Comparison of ENCODE assay signal across 8 cellular contexts in the genomic region with DNA sequence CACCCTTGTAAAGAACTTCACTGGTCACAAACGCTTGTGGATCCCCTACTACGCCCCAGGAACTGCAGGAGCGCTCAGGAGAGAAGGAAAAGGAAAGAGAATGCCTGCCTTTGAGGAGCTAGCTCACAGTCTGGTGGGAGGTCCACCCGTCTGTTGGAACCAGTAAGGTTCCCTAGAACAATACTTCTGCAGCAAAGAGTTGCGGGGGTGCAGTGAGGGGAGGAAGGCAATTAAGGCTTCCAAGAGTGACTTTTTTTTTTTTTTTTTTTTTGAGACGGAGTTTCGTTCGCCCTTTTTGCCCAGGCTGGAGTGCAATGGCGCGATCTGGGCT. TPM values are rescaled to one million over a fixed set of nuclear protein-coding genes. Genes with fewer than 3 reads are reported as not detected.
A peak's percentile ranks its signal among the peaks of the same experiment; 100 is the strongest.
DNase-seq lines count a peak whose midpoint lies in the region; ATAC-seq, FAIRE-seq and TF ChIP-seq lines count a peak whose summit lies in the region.

No MANE protein-coding gene starts in this region.

- H3K4me3 ChIP-seq in CD8-positive, alpha-beta memory T cell (ENCODE audit: low read length) = peak overlapping the region; percentile 64
- peak overlapping the region; percentile 64 for H3K4me3 ChIP-seq in MG63
- H3K4me3 ChIP-seq in H1 (ENCODE audit: extremely low read depth in 1 of 4, insufficient read depth in 2 of 4, low read depth in 3 of 4, low read length in 4 of 4) = peak overlapping the region; percentile 67 to 84 (median 72)

- H2BK12ac ChIP-seq in H1 (ENCODE audit: low read depth, low read length) = no peak overlapping the region

- H3K23me2 ChIP-seq in H1 (ENCODE audit: low read depth, low read length) = peaks cover 3% of the 10 kb centered on the region; the same call in 1 of the 2 replicates

- CTCF ChIA-PET in CD8-positive, alpha-beta memory T cell (lab: Charles Lee) = interaction anchor here (1.2 kb wide), 1 partner anchor 171 kb away, joined by 3 read pairs; no protein-coding TSS in a partner anchor
- CTCF ChIA-PET in H1 (lab: Charles Lee; ENCODE audit: partially characterized antibody) = no interaction called here

- H2AFZ ChIP-seq in H1 (ENCODE audit: low read length) = no peak overlapping the region

- peaks cover 9 to 25% (median 22%) of the 10 kb centered on the region in 3 donors for H3K4me1 Mint-ChIP-seq in CD8-positive, alpha-beta memory T cell
- H3K4me1 Mint-ChIP-seq in naive thymus-derived CD8-positive, alpha-beta T cell = peaks cover 10 to 23% (median 18%) of the 10 kb centered on the region in 4 donors

- no peaks in the 10 kb centered on the region for H3K27me3 ChIP-seq in CD8-positive, alpha-beta memory T cell (ENCODE audit: insufficient read depth, low read length, poor library complexity, severe bottlenecking)
- H3K27me3 ChIP-seq in MG63 = no peaks in the 10 kb centered on the region
- H3K27me3 ChIP-seq in H1 (replicated peaks in 1 of 4; ENCODE audit: control insufficient read depth in 3 of 4, extremely low read depth in 1 of 4, insufficient read depth in 3 of 4, low read length in 3 of 4) = no peaks in the 10 kb centered on the region

- H3K27me3 Mint-ChIP-seq in CD8-positive, alpha-beta memory T cell = peaks cover 0 to 18% of the 10 kb centered on the region in 2 donors
- H3K27me3 Mint-ChIP-seq in naive thymus-derived CD8-positive, alpha-beta T cell = no peaks in the 10 kb centered on the region

- H2BK20ac ChIP-seq in H1 (ENCODE audit: low read length) = no peak overlapping the region

- POLR2A ChIA-PET in CD8-positive, alpha-beta memory T cell (lab: Charles Lee) = no interaction called here
- POLR2A ChIA-PET in H1 (lab: Charles Lee; ENCODE audit: partially characterized antibody) = interaction anchor here (0.9 to 2.3 kb wide), 5 partner anchors 16 to 73 kb away, joined by 3 to 6 read pairs (median 4); no protein-coding TSS in a partner anchor
- POLR2A ChIA-PET in naive thymus-derived CD8-positive, alpha-beta T cell (lab: Charles Lee) = interaction anchor here (0.6 to 1.1 kb wide), 5 partner anchors 73 to 1038 kb away, joined by 3 to 6 read pairs (median 4); a partner anchor contains a TSS

- H3K79me2 ChIP-seq in H1 (ENCODE audit: control insufficient read depth in 1 of 2, insufficient read depth in 2 of 2, low read length in 2 of 2) = peaks cover 0 to 14% of the 10 kb centered on the region in 2 experiments; a peak in 1 of 4 replicates

- peak overlapping the region; percentile 52 to 83 for H3K4me2 ChIP-seq in H1 (ENCODE audit: insufficient read depth in 1 of 2, low read depth in 2 of 2, low read length in 2 of 2)

- 5% methylated on average over 4 of the region's 10 CpGs; no CpG with 5 or more reads in 1 of the 2 experiments for WGBS in H1 (ENCODE audit: extremely low coverage in 1 of 2, insufficient coverage in 1 of 2, insufficient read length in 1 of 2, insufficient replicate concordance in 2 of 2, low coverage in 1 of 2, low lambda C conversion rate in 2 of 2, missing lambda C conversion rate in 1 of 2), 2 experiments

- H3K14ac ChIP-seq in H1 (ENCODE audit: insufficient read length) = no peak overlapping the region

- H3K18ac ChIP-seq in H1 (ENCODE audit: extremely low read depth, low read length) = peak overlapping the region; percentile 32

- H3K4ac ChIP-seq in H1 (replicated peaks; ENCODE audit: insufficient read length, low read depth, low read length) = no peak overlapping the region

- in situ Hi-C loops in KBM-7 (cut with MboI; ENCODE audit: low pct_unique_long_range_greater_than_20kb, low sequenced_read_pairs) = no loop called here

- H4K8ac ChIP-seq in H1 (ENCODE audit: extremely low read depth, insufficient read depth, low read length) = no peak overlapping the region

- TF ChIP-seq POLR2A in H1 (IDR thresholded peaks at IDR 0.05; ENCODE audit: control extremely low read depth in 1 of 2, low read depth in 2 of 2, low read length in 2 of 2) = no peak

- H3K27ac ChIP-seq in CD8-positive, alpha-beta memory T cell (ENCODE audit: low read depth, low read length) = peak overlapping the region; percentile 57
- H3K27ac ChIP-seq in H1 (ENCODE audit: low read depth, low read length) = peak overlapping the region; percentile 82

- no peak overlapping the region for H3K23ac ChIP-seq in H1 (ENCODE audit: insufficient read length)

- no peak for TF ChIP-seq CTCF in H1 (IDR thresholded peaks at IDR 0.05; ENCODE audit: control extremely low read depth in 1 of 3, insufficient read depth in 1 of 3, low read depth in 1 of 3, low read length in 3 of 3)

- no peak for TF ChIP-seq RAD21 in H1 (IDR thresholded peaks at IDR 0.05 in 1 of 2, conservative IDR thresholded peaks at IDR 0.05 in 1 of 2; ENCODE audit: low read depth in 2 of 2, low read length in 2 of 2)

- peaks cover 0 to 7% (median under 1%) of the 10 kb centered on the region in 3 donors for H3K36me3 Mint-ChIP-seq in CD8-positive, alpha-beta memory T cell
- peaks cover 0 to under 1% (median 0%) of the 10 kb centered on the region in 3 donors for H3K36me3 Mint-ChIP-seq in naive thymus-derived CD8-positive, alpha-beta T cell

- H3K56ac ChIP-seq in H1 (replicated peaks; ENCODE audit: insufficient read length, low read depth, low read length) = no peak overlapping the region

- H2BK5ac ChIP-seq in H1 (ENCODE audit: low read depth, low read length) = peak overlapping the region; percentile 16; the same call in 1 of the 2 replicates

- H2AK5ac ChIP-seq in H1 (ENCODE audit: low read depth, low read length) = no peak overlapping the region

- H2BK120ac ChIP-seq in H1 (replicated peaks; ENCODE audit: low read depth, low read length) = no peak overlapping the region

- FAIRE-seq in H1 (lab: Jason Lieb, UNC) = no peak

- H3K9me3 ChIP-seq in CD8-positive, alpha-beta memory T cell (ENCODE audit: low read length) = no peaks in the 10 kb centered on the region
- H3K9me3 ChIP-seq in MG63 = no peaks in the 10 kb centered on the region
- no peaks in the 10 kb centered on the region for H3K9me3 ChIP-seq in H1 (ENCODE audit: insufficient read depth in 2 of 2, low read depth in 1 of 2, low read length in 1 of 2)

- no peak overlapping the region for H4K91ac ChIP-seq in H1 (replicated peaks; ENCODE audit: insufficient read length, low read length)

- peak overlapping the region in 3 of 4 experiments; percentile 71 to 87 (median 82); a peak in 5 of 7 replicates for H3K9ac ChIP-seq in H1 (replicated peaks in 1 of 4; ENCODE audit: extremely low read depth in 1 of 4, low read depth in 3 of 4, low read length in 3 of 4)

- no peaks in the 10 kb centered on the region for H3K9me3 Mint-ChIP-seq in CD8-positive, alpha-beta memory T cell
- no peaks in the 10 kb centered on the region for H3K9me3 Mint-ChIP-seq in naive thymus-derived CD8-positive, alpha-beta T cell

- H4K5ac ChIP-seq in H1 (ENCODE audit: insufficient read length, low read depth, low read length) = peak overlapping the region; percentile 55

- no peaks in the 10 kb centered on the region for H4K20me1 ChIP-seq in H1 (replicated peaks in 1 of 2; ENCODE audit: control insufficient read depth in 1 of 2, insufficient read depth in 2 of 2, low read length in 2 of 2)

- H3K4me3 Mint-ChIP-seq in CD8-positive, alpha-beta memory T cell = peak overlapping the region; percentile 83 to 95 (median 87)
- peak overlapping the region; percentile 83 to 93 (median 90) for H3K4me3 Mint-ChIP-seq in naive thymus-derived CD8-positive, alpha-beta T cell

- no peaks in the 10 kb centered on the region for H3K36me3 ChIP-seq in CD8-positive, alpha-beta memory T cell (ENCODE audit: insufficient read depth, low read length)
- no peaks in the 10 kb centered on the region; the same call in 1 of the 2 replicates for H3K36me3 ChIP-seq in MG63
- peaks cover 0 to 5% (median 2%) of the 10 kb centered on the region in 4 experiments; a peak in 2 of 8 replicates for H3K36me3 ChIP-seq in H1 (ENCODE audit: control insufficient read depth in 2 of 4, insufficient read depth in 4 of 4, low read length in 3 of 4)

- no peak for TF ChIP-seq EP300 in H1 (IDR thresholded peaks at IDR 0.05; ENCODE audit: borderline replicate concordance in 1 of 2, low read depth in 2 of 2, low read length in 2 of 2)

- no peaks in the 10 kb centered on the region for H3K4me1 ChIP-seq in CD8-positive, alpha-beta memory T cell (ENCODE audit: insufficient read depth, low read length)
- H3K4me1 ChIP-seq in H1 (replicated peaks in 1 of 4; ENCODE audit: control insufficient read depth in 3 of 4, insufficient read depth in 4 of 4, low read length in 3 of 4) = peaks cover 0 to 2% (median 0%) of the 10 kb centered on the region in 4 experiments; a peak in 2 of 7 replicates

- peak overlapping the region; percentile 42 to 94 (median 81) for H3K27ac Mint-ChIP-seq in CD8-positive, alpha-beta memory T cell
- H3K27ac Mint-ChIP-seq in naive thymus-derived CD8-positive, alpha-beta T cell = peak overlapping the region; percentile 69 to 94 (median 92)

- H3K79me1 ChIP-seq in H1 (ENCODE audit: low read depth, low read length) = no peaks in the 10 kb centered on the region

- DNase-seq in CD8-positive, alpha-beta memory T cell = no peak
- DNase-seq in MG63 (no peak), H1 (ENCODE audit: low read depth in 1 of 2, low spot score in 2 of 2) (no peak), NCI-H446 (lab: John Stamatoyannopoulos, UW) (no peak), KBM-7 (no peak)
- no peak for DNase-seq in naive thymus-derived CD8-positive, alpha-beta T cell
- DNase-seq in stimulated activated CD4-positive, alpha-beta T cell treated with anti-CD3 and anti-CD28 coated beads, Interleukin-2, amount 100 ng/mL, for 24 hours = no peak

- ATAC-seq in GM21447 (IDR thresholded peaks at IDR 0.05; ENCODE audit: unreplicated experiment) = peak; percentile 21
- peak; percentile 49 to 53 for ATAC-seq in naive thymus-derived CD8-positive, alpha-beta T cell

- H2BK15ac ChIP-seq in H1 (ENCODE audit: low read length) = no peak overlapping the region

RNA-seq across cellular contexts. Expression of a gene that starts 0.3 kb away (rescaled TPM):
- 1 to 10 TPM; 5.2 to 5.7 TPM for total RNA-seq in CD8-positive, alpha-beta memory T cell
- polyA plus RNA-seq in CD8-positive, alpha-beta memory T cell = 3.1 TPM
- 9.2 and 13.2 TPM in 2 replicates for total RNA-seq in MG63 (2014; rRNA removed; shearing (Covaris generic); ENCODE audit: low replicate concordance)
- 32.7 and 34.0 TPM in 2 replicates for total RNA-seq in H1 (2021; fragmentation: NEBNext Ultra II Directional; extraction: Animal tissue kit (Norgen Biotek cat#: 25700))
- polyA plus RNA-seq in H1 (2011; rRNA removed) = 11.4 and 17.1 TPM in 2 replicates
- 16.1 TPM for polyA plus RNA-seq in H1 (2011; cell fraction: cytosol; rRNA removed)
- 11.5 TPM for polyA plus RNA-seq in H1 (2011; cell fraction: nucleus; rRNA removed)
- polyA plus RNA-seq in H1 (2012, experiment 1 of 2) = 20.6 to 31.3 TPM (median 24.7 TPM) in 4 replicates
- 3.2 TPM for polyA plus RNA-seq in H1 (2012, experiment 2 of 2)
- polyA plus RNA-seq in H1 (2013, experiment 1 of 2) = 14.0 TPM
- 12.9 TPM for polyA plus RNA-seq in H1 (2013, experiment 2 of 2)
- 34.7 and 44.3 TPM in 2 replicates for polyA minus RNA-seq in H1 (2011; rRNA and poly(A)+ RNA removed)
- polyA minus RNA-seq in H1 (2011; cell fraction: cytosol; rRNA and poly(A)+ RNA removed) = 21.4 TPM
- polyA minus RNA-seq in H1 (2011; cell fraction: nucleus; rRNA and poly(A)+ RNA removed) = 32.1 TPM
- 1 to 10 TPM; 7.8 to 8.2 TPM for total RNA-seq in naive thymus-derived CD8-positive, alpha-beta T cell
- 1 to 10 TPM; 4.3 to 5.0 (median 4.5) TPM for polyA plus RNA-seq in naive thymus-derived CD8-positive, alpha-beta T cell

RNA-seq across cellular contexts. Expression of a gene that starts 6.6 kb away (rescaled TPM):
- total RNA-seq in CD8-positive, alpha-beta memory T cell = 10 to 100 TPM; 18.9 to 22.6 TPM
- polyA plus RNA-seq in CD8-positive, alpha-beta memory T cell = 22.6 TPM
- 26.6 and 34.1 TPM in 2 replicates for total RNA-seq in MG63 (2014; rRNA removed; shearing (Covaris generic); ENCODE audit: low replicate concordance)
- 20.3 and 22.8 TPM in 2 replicates for total RNA-seq in H1 (2021; fragmentation: NEBNext Ultra II Directional; extraction: Animal tissue kit (Norgen Biotek cat#: 25700))
- 2.7 and 2.9 TPM in 2 replicates for polyA plus RNA-seq in H1 (2011; rRNA removed)
- polyA plus RNA-seq in H1 (2011; cell fraction: cytosol; rRNA removed) = 5.2 TPM
- 3.9 TPM for polyA plus RNA-seq in H1 (2011; cell fraction: nucleus; rRNA removed)
- 9.4 to 13.2 TPM (median 10.0 TPM) in 4 replicates for polyA plus RNA-seq in H1 (2012, experiment 1 of 2)
- polyA plus RNA-seq in H1 (2012, experiment 2 of 2) = 2.3 TPM
- polyA plus RNA-seq in H1 (2013, experiment 1 of 2) = 12.9 TPM
- 12.8 TPM for polyA plus RNA-seq in H1 (2013, experiment 2 of 2)
- polyA minus RNA-seq in H1 (2011; rRNA and poly(A)+ RNA removed) = 4.1 and 4.9 TPM in 2 replicates
- polyA minus RNA-seq in H1 (2011; cell fraction: cytosol; rRNA and poly(A)+ RNA removed) = 3.5 TPM
- polyA minus RNA-seq in H1 (2011; cell fraction: nucleus; rRNA and poly(A)+ RNA removed) = 6.3 TPM
- 10 to 100 TPM; 13.6 to 16.4 TPM for total RNA-seq in naive thymus-derived CD8-positive, alpha-beta T cell
- 10 to 100 TPM; 13.3 to 17.8 (median 16.7) TPM for polyA plus RNA-seq in naive thymus-derived CD8-positive, alpha-beta T cell
